35 cellular contexts compared by ENCODE assay signal in the genomic region with DNA sequence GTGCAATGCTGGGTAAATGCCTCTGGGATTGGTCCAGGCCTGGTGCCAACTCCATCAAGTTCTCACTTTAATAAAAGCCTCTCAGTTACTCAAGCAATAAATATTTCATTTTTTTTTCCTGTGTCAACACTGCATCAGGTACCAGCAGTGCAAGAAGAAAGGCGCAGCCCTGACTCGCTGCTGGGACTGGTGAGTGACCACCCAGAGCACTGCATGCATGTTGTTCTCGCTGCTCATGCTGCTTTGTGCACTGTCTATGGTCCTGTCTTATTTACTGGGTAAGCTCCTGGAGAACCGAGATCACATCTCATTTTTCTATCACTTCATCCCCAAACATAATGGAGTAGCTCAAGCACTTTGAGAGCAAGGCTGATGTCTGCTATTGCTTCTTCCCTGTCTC.
"Had no signal": no experiment of that assay in that cellular context is flagged by ENCODE, and none has a peak within 500 bp of the region (broad histone marks: within the 10 kb centered on the region; RNA-seq: fewer than 3 reads in every experiment).

No MANE protein-coding gene starts in this region.

- H3K27me3 Mint-ChIP-seq: activated CD4-positive, alpha-beta memory T cell treated with anti-CD3 and anti-CD28 coated beads, Interleukin-2, amount 10 ng/mL, durations not matched to agents 7 days and 5 days; activated CD4-positive, alpha-beta T cell treated with anti-CD3 and anti-CD28 coated beads, Interleukin-2, amount 10 ng/mL, durations not matched to agents 7 days and 5 days; activated naive CD4-positive, alpha-beta T cell treated with anti-CD3 and anti-CD28 coated beads, Interleukin-2, amount 10 ng/mL, durations not matched to agents 7 days and 5 days; activated naive CD8-positive, alpha-beta T cell treated with anti-CD3 and anti-CD28 coated beads, Interleukin-2, amount 10 ng/mL, durations not matched to agents 7 days and 5 days had no signal

- H3K36me3 ChIP-seq: breast epithelium, cardiac muscle cell, colonic mucosa, gastrocnemius medialis, heart left ventricle, WERI-Rb-1 had no signal

- H3K27ac Mint-ChIP-seq: activated CD4-positive, alpha-beta memory T cell treated with anti-CD3 and anti-CD28 coated beads, Interleukin-2, amount 10 ng/mL, durations not matched to agents 7 days and 5 days; activated CD4-positive, alpha-beta T cell treated with anti-CD3 and anti-CD28 coated beads, Interleukin-2, amount 10 ng/mL, durations not matched to agents 7 days and 5 days; activated naive CD4-positive, alpha-beta T cell treated with anti-CD3 and anti-CD28 coated beads, Interleukin-2, amount 10 ng/mL, durations not matched to agents 7 days and 5 days; activated naive CD4-positive, alpha-beta T cell treated with anti-CD3 and anti-CD28 coated beads, Interleukin-2, amount 50 U/mL, for 72 hours; activated naive CD8-positive, alpha-beta T cell treated with anti-CD3 and anti-CD28 coated beads, Interleukin-2, amount 10 ng/mL, durations not matched to agents 7 days and 5 days; activated T-cell treated with anti-CD3 and anti-CD28 coated beads, Interleukin-2, amount 50 U/mL, for 24 hours; activated T-cell treated with anti-CD3 and anti-CD28 coated beads, Interleukin-2, amount 50 U/mL, for 72 hours; endodermal cell; T-helper 17 cell; T-helper 2 cell treated with Interferon-gamma antibody and Interleukin-4, amounts not matched to agents 5 μg/mL and 100 μg/mL, for 36 hours had no signal

- H3K4me1 Mint-ChIP-seq: activated CD4-positive, alpha-beta memory T cell treated with anti-CD3 and anti-CD28 coated beads, Interleukin-2, amount 10 ng/mL, durations not matched to agents 7 days and 5 days; activated CD4-positive, alpha-beta T cell treated with anti-CD3 and anti-CD28 coated beads, Interleukin-2, amount 10 ng/mL, durations not matched to agents 7 days and 5 days; activated naive CD4-positive, alpha-beta T cell treated with anti-CD3 and anti-CD28 coated beads, Interleukin-2, amount 10 ng/mL, durations not matched to agents 7 days and 5 days; activated naive CD8-positive, alpha-beta T cell treated with anti-CD3 and anti-CD28 coated beads, Interleukin-2, amount 10 ng/mL, durations not matched to agents 7 days and 5 days; T-helper 17 cell had no signal

- H3K27me3 ChIP-seq: body of pancreas, cardiac muscle cell, colonic mucosa, foreskin keratinocyte, gastrocnemius medialis had no signal

- H3K9me3 ChIP-seq: body of pancreas, breast epithelium, colonic mucosa, gastrocnemius medialis, heart left ventricle had no signal

- H3K4me3 ChIP-seq: body of pancreas, breast epithelium, cardiac muscle cell, colonic mucosa, gastrocnemius medialis, heart left ventricle had no signal

- H3K4me1 ChIP-seq: body of pancreas, breast epithelium, colonic mucosa, foreskin keratinocyte, gastrocnemius medialis, heart left ventricle had no signal

- H3K9me3 Mint-ChIP-seq: activated CD4-positive, alpha-beta memory T cell treated with anti-CD3 and anti-CD28 coated beads, Interleukin-2, amount 10 ng/mL, durations not matched to agents 7 days and 5 days; activated CD4-positive, alpha-beta T cell treated with anti-CD3 and anti-CD28 coated beads, Interleukin-2, amount 10 ng/mL, durations not matched to agents 7 days and 5 days; activated naive CD4-positive, alpha-beta T cell treated with anti-CD3 and anti-CD28 coated beads, Interleukin-2, amount 10 ng/mL, durations not matched to agents 7 days and 5 days; activated naive CD8-positive, alpha-beta T cell treated with anti-CD3 and anti-CD28 coated beads, Interleukin-2, amount 10 ng/mL, durations not matched to agents 7 days and 5 days; activated T-cell treated with anti-CD3 and anti-CD28 coated beads, Interleukin-2, amount 50 U/mL, for 24 hours; endodermal cell; T-helper 2 cell treated with Interferon-gamma antibody and Interleukin-4, amounts not matched to agents 5 μg/mL and 100 μg/mL, for 36 hours had no signal

- H3K36me3 Mint-ChIP-seq: activated naive CD4-positive, alpha-beta T cell treated with anti-CD3 and anti-CD28 coated beads, Interleukin-2, amount 10 ng/mL, durations not matched to agents 7 days and 5 days; activated naive CD4-positive, alpha-beta T cell treated with anti-CD3 and anti-CD28 coated beads, Interleukin-2, amount 50 U/mL, for 72 hours; activated naive CD8-positive, alpha-beta T cell treated with anti-CD3 and anti-CD28 coated beads, Interleukin-2, amount 10 ng/mL, durations not matched to agents 7 days and 5 days had no signal

- H3K27ac ChIP-seq: body of pancreas, breast epithelium, cardiac muscle cell, colonic mucosa, foreskin keratinocyte, gastrocnemius medialis, heart left ventricle, WERI-Rb-1 had no signal

- DNase-seq: activated CD4-positive, alpha-beta memory T cell treated with anti-CD3 and anti-CD28 coated beads, Interleukin-2, amount 10 ng/mL, durations not matched to agents 7 days and 5 days; activated CD4-positive, alpha-beta T cell treated with anti-CD3 and anti-CD28 coated beads for 4 hours; activated CD4-positive, alpha-beta T cell treated with anti-CD3 and anti-CD28 coated beads, Interleukin-2, amount 10 ng/mL, durations not matched to agents 7 days and 5 days; activated CD4-positive, alpha-beta T cell treated with anti-CD3 and anti-CD28 coated beads, Interleukin-2, amount 50 U/mL, for 4 hours; activated CD4-positive, CD25-positive, alpha-beta regulatory T cell; activated CD4-positive, CD25-positive, alpha-beta regulatory T cell treated with anti-CD3 and anti-CD28 coated beads, Interleukin-2, amount 50 U/mL, for 72 hours; activated CD8-positive, alpha-beta memory T cell treated with anti-CD3 and anti-CD28 coated beads, Interleukin-2, amount 50 U/mL, for 48 hours; activated gamma-delta T cell; activated naive CD4-positive, alpha-beta T cell; activated naive CD4-positive, alpha-beta T cell treated with anti-CD3 and anti-CD28 coated beads, Interleukin-2, amount 10 ng/mL, durations not matched to agents 7 days and 5 days; activated naive CD8-positive, alpha-beta T cell treated with anti-CD3 and anti-CD28 coated beads, Interleukin-2, amount 10 ng/mL, durations not matched to agents 7 days and 5 days; activated T-cell treated with anti-CD3 and anti-CD28 coated beads for 4 hours; activated T-cell treated with anti-CD3 and anti-CD28 coated beads, Interleukin-2, amount 50 U/mL, for 24 hours; activated T-cell treated with anti-CD3 and anti-CD28 coated beads, Interleukin-2, amount 50 U/mL, for 72 hours; amniotic stem cell; anterior cingulate cortex; body of pancreas; central memory CD4-positive, alpha-beta T cell; cerebellar nuclear complex; colonic mucosa; effector CD8-positive, alpha-beta T cell; endodermal cell; foreskin keratinocyte; gastrocnemius medialis; glutamatergic neuron; heart left ventricle; T-helper 1 cell; T-helper 17 cell; T1000; WERI-Rb-1 had no signal

- ATAC-seq: activated naive CD4-positive, alpha-beta T cell treated with anti-CD3 and anti-CD28 coated beads, Interleukin-2, amount 50 U/mL, for 72 hours; activated T-cell treated with anti-CD3 and anti-CD28 coated beads, Interleukin-2, amount 50 U/mL, for 72 hours; body of pancreas; esophagus mucosa; foreskin keratinocyte; gastrocnemius medialis; heart left ventricle; T-helper 17 cell had no signal

- H3K4me3 Mint-ChIP-seq: activated CD4-positive, alpha-beta memory T cell treated with anti-CD3 and anti-CD28 coated beads, Interleukin-2, amount 10 ng/mL, durations not matched to agents 7 days and 5 days; activated CD4-positive, alpha-beta T cell treated with anti-CD3 and anti-CD28 coated beads, Interleukin-2, amount 10 ng/mL, durations not matched to agents 7 days and 5 days; activated naive CD4-positive, alpha-beta T cell treated with anti-CD3 and anti-CD28 coated beads, Interleukin-2, amount 10 ng/mL, durations not matched to agents 7 days and 5 days; activated naive CD8-positive, alpha-beta T cell treated with anti-CD3 and anti-CD28 coated beads, Interleukin-2, amount 10 ng/mL, durations not matched to agents 7 days and 5 days; activated T-cell treated with anti-CD3 and anti-CD28 coated beads, Interleukin-2, amount 50 U/mL, for 24 hours; activated T-cell treated with anti-CD3 and anti-CD28 coated beads, Interleukin-2, amount 50 U/mL, for 72 hours; endodermal cell; T-helper 17 cell; T-helper 2 cell treated with Interferon-gamma antibody and Interleukin-4, amounts not matched to agents 5 μg/mL and 100 μg/mL, for 36 hours had no signal
